8 cellular contexts compared by ENCODE assay signal in the genomic region with DNA sequence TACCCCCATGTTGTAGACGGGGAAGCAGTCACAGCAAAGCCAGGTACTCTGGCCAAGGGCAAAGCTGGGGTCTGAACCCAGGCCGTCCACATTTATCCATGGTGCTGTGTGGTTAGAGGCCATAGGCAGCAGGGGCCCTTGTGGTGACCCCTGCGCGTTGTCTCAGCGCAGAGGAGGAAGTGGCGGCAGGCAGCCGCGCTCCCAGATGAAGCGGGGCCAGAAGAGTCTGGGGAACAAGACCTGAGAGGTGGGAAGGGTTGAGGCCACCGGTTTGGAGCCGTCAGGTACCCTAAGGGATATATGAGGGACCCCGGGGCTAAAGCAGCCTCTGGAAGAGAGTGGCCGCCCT. TPM values are rescaled to one million over a fixed set of nuclear protein-coding genes. Genes with fewer than 3 reads are reported as not detected.
A peak's percentile ranks its signal among the peaks of the same experiment; 100 is the strongest.
DNase-seq lines count a peak whose midpoint lies in the region; ATAC-seq and TF ChIP-seq lines count a peak whose summit lies in the region.

No MANE protein-coding gene starts in this region.

- DNase-seq in KBM-7 (peak; percentile 71), foreskin fibroblast (no peak), ovary (peak in 2 of 5 donors; percentile 21 to 33), GF-D8 (lab: John Stamatoyannopoulos, UW) (no peak), hippocampal formation (lab: John Stamatoyannopoulos, UW) (no peak)
- DNase-seq in activated CD4-positive, alpha-beta memory T cell treated with anti-CD3 and anti-CD28 coated beads, Interleukin-2, amount 10 ng/mL, durations not matched to agents 7 days and 5 days = peak; percentile 39

- no peaks in the 10 kb centered on the region for H3K36me3 Mint-ChIP-seq in activated CD4-positive, alpha-beta memory T cell treated with anti-CD3 and anti-CD28 coated beads, Interleukin-2, amount 10 ng/mL, durations not matched to agents 7 days and 5 days (ENCODE audit: low read depth)

- WGBS in ovary, 3 donors = 35 to 48% (median 35%) methylated on average over 13 of the region's 13 CpGs

- no peaks in the 10 kb centered on the region for H3K9me3 Mint-ChIP-seq in activated CD4-positive, alpha-beta memory T cell treated with anti-CD3 and anti-CD28 coated beads, Interleukin-2, amount 10 ng/mL, durations not matched to agents 7 days and 5 days

- peak overlapping the region; percentile 60 to 67 for H3K4me3 ChIP-seq in foreskin fibroblast (ENCODE audit: low read depth in 1 of 2, low read length in 2 of 2)
- H3K4me3 ChIP-seq in ovary = peak overlapping the region; percentile 78

- TF ChIP-seq CTCF in GM12873 (IDR thresholded peaks at IDR 0.05; ENCODE audit: insufficient read depth, low read depth, low read length, missing control alignments) (peak; percentile 12), foreskin fibroblast (IDR thresholded peaks at IDR 0.05; ENCODE audit: low read depth, low read length) (no peak), ovary (IDR thresholded peaks at IDR 0.05) (no peak)

- peaks cover 11% of the 10 kb centered on the region for H3K4me1 Mint-ChIP-seq in activated CD4-positive, alpha-beta memory T cell treated with anti-CD3 and anti-CD28 coated beads, Interleukin-2, amount 10 ng/mL, durations not matched to agents 7 days and 5 days

- no peak for TF ChIP-seq EP300 in ovary (IDR thresholded peaks at IDR 0.05)

- TF ChIP-seq POLR2A in ovary (IDR thresholded peaks at IDR 0.05) = no peak

- H3K27me3 ChIP-seq in ovary = no peaks in the 10 kb centered on the region

- H3K4me3 Mint-ChIP-seq in activated CD4-positive, alpha-beta memory T cell treated with anti-CD3 and anti-CD28 coated beads, Interleukin-2, amount 10 ng/mL, durations not matched to agents 7 days and 5 days = peak overlapping the region; percentile 76

- H3K9me3 ChIP-seq in ovary = no peaks in the 10 kb centered on the region

- in situ Hi-C loops in KBM-7 (cut with MboI; ENCODE audit: low pct_unique_long_range_greater_than_20kb, low sequenced_read_pairs) = loop anchor here (25.0 kb wide), 1 partner anchor 364 kb away; no protein-coding TSS in a partner anchor

- peaks cover 3% of the 10 kb centered on the region for H3K4me1 ChIP-seq in ovary (ENCODE audit: insufficient read depth)

- peaks cover 19% of the 10 kb centered on the region for H3K27me3 Mint-ChIP-seq in activated CD4-positive, alpha-beta memory T cell treated with anti-CD3 and anti-CD28 coated beads, Interleukin-2, amount 10 ng/mL, durations not matched to agents 7 days and 5 days

- intact Hi-C loops in ovary (cut with DNase I) = no loop called here

- H3K27ac ChIP-seq in ovary = no peak overlapping the region

- CTCF ChIA-PET in activated CD4-positive, alpha-beta memory T cell treated with anti-CD3 and anti-CD28 coated beads, Interleukin-2, amount 10 ng/mL, durations not matched to agents 7 days and 5 days (lab: Charles Lee) = no interaction called here

- peak; percentile 61 for ATAC-seq in GM21576 (IDR thresholded peaks at IDR 0.05; ENCODE audit: unreplicated experiment)

- no peak overlapping the region for H3K27ac Mint-ChIP-seq in activated CD4-positive, alpha-beta memory T cell treated with anti-CD3 and anti-CD28 coated beads, Interleukin-2, amount 10 ng/mL, durations not matched to agents 7 days and 5 days

- POLR2A ChIA-PET in activated CD4-positive, alpha-beta memory T cell treated with anti-CD3 and anti-CD28 coated beads, Interleukin-2, amount 10 ng/mL, durations not matched to agents 7 days and 5 days (lab: Charles Lee) = no interaction called here

- H3K36me3 ChIP-seq in ovary = no peaks in the 10 kb centered on the region

RNA-seq across cellular contexts. Expression of a gene that starts 0.8 kb away (rescaled TPM):
- total RNA-seq in activated CD4-positive, alpha-beta memory T cell treated with anti-CD3 and anti-CD28 coated beads, Interleukin-2, amount 10 ng/mL, durations not matched to agents 7 days and 5 days = 1 to 10 TPM in 1 of 2 experiments, under 1 TPM in 1; 0.95 to 1.7 TPM
- total RNA-seq in ovary = 1 to 10 TPM in 6 of 7 donors, under 1 TPM in 1; 0.83 to 2.9 (median 1.7) TPM
- polyA plus RNA-seq in ovary = 1 to 10 TPM in 1 of 2 donors, under 1 TPM in 1; 0.84 to 1.5 TPM

RNA-seq across cellular contexts. Expression of a gene that starts 32.1 kb away (rescaled TPM):
- 10 to 100 TPM; 53.9 to 55.2 TPM for total RNA-seq in activated CD4-positive, alpha-beta memory T cell treated with anti-CD3 and anti-CD28 coated beads, Interleukin-2, amount 10 ng/mL, durations not matched to agents 7 days and 5 days
- total RNA-seq in ovary = 10 to 100 TPM; 27.1 to 64.8 (median 48.7) TPM
- polyA plus RNA-seq in ovary = 10 to 100 TPM; 18.7 to 26.6 TPM

Comparison
In these comparisons a context has a peak if more than half of its experiments do, and no peak if none do; other contexts are left out.
1. DNase-seq: peak in KBM-7 (single experiment) and activated CD4-positive, alpha-beta memory T cell treated with anti-CD3 and anti-CD28 coated beads, Interleukin-2, amount 10 ng/mL, durations not matched to agents 7 days and 5 days (single experiment); none in foreskin fibroblast (0 of 2), GF-D8 (single experiment) and hippocampal formation (0 of 2).